In genomic region chr6:17353440-17354175, GRCh38 we compare ENCODE assay signal across 1 cellular context.
TF ChIP-seq lines count a peak whose summit lies in the region.

No MANE protein-coding gene starts in this region.

TF ChIP-seq in HCT116, 20 proteins besides CTCF, POLR2A, EP300 and RAD21:
- TF ChIP-seq ZBTB33 (IDR thresholded peaks at IDR 0.05; ENCODE audit: extremely low read depth, insufficient replicate concordance, low read length): no peak
- TF ChIP-seq ELF1 (IDR thresholded peaks at IDR 0.05; ENCODE audit: borderline replicate concordance, low read depth): no peak
- no peak for TF ChIP-seq YY1 (IDR thresholded peaks at IDR 0.05; ENCODE audit: extremely low read depth, insufficient replicate concordance, low read depth, low read length)
- TF ChIP-seq EZH2phosphoT487 (IDR thresholded peaks at IDR 0.05; ENCODE audit: borderline replicate concordance): no peak
- TF ChIP-seq SRF (IDR thresholded peaks at IDR 0.05; ENCODE audit: low read depth): no peak
- TF ChIP-seq POLR2AphosphoS5 (IDR thresholded peaks at IDR 0.05; ENCODE audit: low read depth, low read length): no peak
